In genomic region chr1:112423207-112423606, GRCh38 we compare ENCODE assay signal across 16 cellular contexts. TPM values are rescaled to one million over a fixed set of nuclear protein-coding genes. Genes with fewer than 3 reads are reported as not detected.
A peak's percentile ranks its signal among the peaks of the same experiment; 100 is the strongest.
DNase-seq lines count a peak whose midpoint lies in the region; FAIRE-seq and TF ChIP-seq lines count a peak whose summit lies in the region.
"Had no signal": no experiment of that assay in that cellular context is flagged by ENCODE, and none has a peak within 500 bp of the region (broad histone marks: within the 10 kb centered on the region; RNA-seq: fewer than 3 reads in every experiment).

No MANE protein-coding gene starts in this region.

- H3K9me3 ChIP-seq in osteoblast (ENCODE audit: low read depth, low read length): no peaks in the 10 kb centered on the region
- H3K9me3 ChIP-seq: HAP-1 had no signal

- no peak for TF ChIP-seq CTCF in osteoblast (IDR thresholded peaks at IDR 0.05; ENCODE audit: extremely low read depth, low read depth, low read length)

- no peak overlapping the region for H2AFZ ChIP-seq in osteoblast (ENCODE audit: low read length)

- H3K79me2 ChIP-seq in osteoblast (ENCODE audit: insufficient read depth, low read length): peaks cover 79% of the 10 kb centered on the region

- FAIRE-seq in RCC 7860 (lab: Jason Lieb, UNC) (peak; percentile 49), colon (lab: Jason Lieb, UNC) (peak; percentile 79)
- FAIRE-seq: H1, HepG2, HTR-8/SVneo had no signal

- DNase-seq in EL: peak; percentile 21
- DNase-seq in RCC 7860 (ENCODE audit: low spot score): no peak
- DNase-seq in osteoblast (ENCODE audit: insufficient read length, low spot score, missing footprints): peak; percentile 43
- DNase-seq in stimulated activated CD8-positive, alpha-beta memory T cell treated with anti-CD3 and anti-CD28 coated beads, Interleukin-4, amount 100 ng/mL, for 48 hours: no peak
- DNase-seq in NCI-H187 (lab: John Stamatoyannopoulos, UW): no peak
- no peak for DNase-seq in NCI-H1694 (lab: John Stamatoyannopoulos, UW)
- DNase-seq: 8988T; ACHN; C1 segment of cervical spinal cord; CD4-positive, alpha-beta T cell; DMS79 treated with DMSO at 0.1 percent for 48 hours had no signal

- no peaks in the 10 kb centered on the region for H3K4me1 ChIP-seq in osteoblast (ENCODE audit: insufficient read depth, low read length)

- H4K20me1 ChIP-seq in osteoblast (ENCODE audit: insufficient read depth, low read length): peaks cover 10% of the 10 kb centered on the region

- H3K27me3 ChIP-seq in osteoblast (ENCODE audit: insufficient read depth, low read length): no peaks in the 10 kb centered on the region

- no peak overlapping the region for H3K27ac ChIP-seq in osteoblast (ENCODE audit: low read depth, low read length)

- no peak overlapping the region for H3K4me3 ChIP-seq in osteoblast (ENCODE audit: insufficient read depth, low read length)
- H3K4me3 ChIP-seq: HAP-1 had no signal

- H3K36me3 ChIP-seq in osteoblast (ENCODE audit: insufficient read depth, low read length): peaks cover 31% of the 10 kb centered on the region

- no peak overlapping the region for H3K4me2 ChIP-seq in osteoblast (ENCODE audit: insufficient read depth, low read length)

RNA-seq across cellular contexts. Expression of gene CTTNBP2NL, which starts 27.2 kb away (rescaled TPM):
- total RNA-seq in osteoblast: 29.5 and 32.2 TPM in 2 replicates

Comparison
In these comparisons a context has a peak if more than half of its experiments do, and no peak if none do; other contexts are left out.
1. DNase-seq: peak in EL (single experiment) and osteoblast (single experiment); none in RCC 7860 (single experiment), stimulated activated CD8-positive, alpha-beta memory T cell treated with anti-CD3 and anti-CD28 coated beads, Interleukin-4, amount 100 ng/mL, for 48 hours (single experiment), NCI-H187 (0 of 2) and NCI-H1694 (single experiment).